In the genomic region with DNA sequence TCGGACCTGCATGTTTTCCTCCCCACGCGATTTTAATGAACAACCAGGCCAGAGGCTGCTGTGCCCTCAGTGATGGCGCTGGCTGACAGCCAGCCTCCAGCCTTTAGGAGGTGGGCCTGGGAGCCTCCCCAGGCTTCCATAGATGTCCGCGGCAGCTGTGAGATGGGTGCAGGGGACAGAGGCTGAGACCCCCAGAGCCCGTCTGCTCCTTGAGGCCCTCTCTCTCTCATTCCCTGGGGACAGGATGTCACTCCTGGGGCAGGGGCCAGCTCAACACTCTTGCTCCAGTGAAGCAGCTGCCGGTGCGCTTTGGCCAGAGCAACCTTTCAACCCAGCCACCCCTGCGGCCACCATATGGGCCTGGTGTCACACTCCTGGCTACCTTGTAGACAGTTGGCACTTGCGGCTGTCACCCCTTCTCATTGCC, we compare ENCODE assay signal across 1 cellular context.
TF ChIP-seq lines count a peak whose summit lies in the region.

No MANE protein-coding gene starts in this region.

TF ChIP-seq in neural cell, 6 proteins besides CTCF, POLR2A, EP300 and RAD21 (continued from another document):
- no peak for TF ChIP-seq TAF1 (IDR thresholded peaks at IDR 0.05; ENCODE audit: low read depth)
- TF ChIP-seq MXI1 (conservative IDR thresholded peaks at IDR 0.05; ENCODE audit: poor library complexity, severe bottlenecking), result no peak
- no peak for TF ChIP-seq EZH2 (IDR thresholded peaks at IDR 0.05; ENCODE audit: borderline replicate concordance, insufficient read depth, low read length, poor library complexity, severe bottlenecking)
